In the genomic region with DNA sequence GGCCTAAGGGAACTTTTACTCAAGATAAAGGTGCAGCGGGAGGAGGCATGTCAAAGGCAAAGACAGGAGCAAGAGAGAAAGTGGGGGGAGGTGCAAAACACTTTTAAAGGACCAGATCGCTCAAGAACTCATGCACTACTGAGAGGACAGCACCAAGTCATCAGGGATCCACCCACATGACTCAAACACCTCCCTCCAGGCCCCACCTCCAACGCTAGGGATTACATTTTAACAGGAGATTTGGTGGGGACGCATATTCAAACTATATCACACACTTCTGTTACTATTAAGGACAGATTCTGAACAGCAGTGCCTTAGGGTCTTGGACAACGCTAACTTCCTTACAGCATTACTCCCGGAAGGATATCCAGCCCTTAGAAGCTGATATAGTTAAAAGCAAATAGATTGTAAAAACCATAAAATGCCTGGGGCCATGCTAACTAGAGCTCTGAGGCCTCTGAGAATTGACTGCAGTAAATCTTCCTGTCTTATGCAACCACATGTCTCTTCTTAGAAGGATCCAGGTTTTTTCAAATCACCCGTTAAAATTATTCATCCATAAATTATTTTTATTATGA, we compare ENCODE assay signal across 10 cellular contexts. TPM values are rescaled to one million over a fixed set of nuclear protein-coding genes. Genes with fewer than 3 reads are reported as not detected.
DNase-seq lines count a peak whose midpoint lies in the region; ATAC-seq and TF ChIP-seq lines count a peak whose summit lies in the region.
"Had no signal": no experiment of that assay in that cellular context is flagged by ENCODE, and none has a peak within 500 bp of the region (broad histone marks: within the 10 kb centered on the region; RNA-seq: fewer than 3 reads in every experiment).

No MANE protein-coding gene starts in this region.

- H3K27me3 ChIP-seq in CD8-positive, alpha-beta T cell (ENCODE audit: insufficient read depth, low read length), result no peaks in the 10 kb centered on the region

- POLR2A ChIA-PET in CD8-positive, alpha-beta T cell (lab: Charles Lee), result no interaction called here

- no peak for TF ChIP-seq CTCF in osteocyte (IDR thresholded peaks at IDR 0.05)
- TF ChIP-seq CTCF in CD8-positive, alpha-beta T cell (IDR thresholded peaks at IDR 0.05), result no peak

- no peaks in the 10 kb centered on the region for H3K9me3 Mint-ChIP-seq in osteocyte (ENCODE audit: unreplicated experiment)
- H3K9me3 Mint-ChIP-seq in CD8-positive, alpha-beta T cell, result no peaks in the 10 kb centered on the region
- H3K9me3 Mint-ChIP-seq: dendritic cell treated with granulocyte-macrophage colony-stimulating factor and Interleukin-4, amounts not matched to agents 40 ng/mL and 50 ng/mL, for 4 days had no signal

- no peaks in the 10 kb centered on the region for H3K36me3 ChIP-seq in CD8-positive, alpha-beta T cell (ENCODE audit: insufficient read depth, low read length)

- intact Hi-C loops in CD8-positive, alpha-beta T cell (cut with DNase I, micrococcal nuclease), result no loop called here

- DNase-seq in T1000 (lab: John Stamatoyannopoulos, UW) (peak; percentile 37), osteocyte (ENCODE audit: extremely low spot score, unreplicated experiment) (no peak), NCI-H2227 (lab: John Stamatoyannopoulos, UW; ENCODE audit: unreplicated experiment) (no peak)
- no peak for DNase-seq in CD8-positive, alpha-beta T cell
- DNase-seq in stimulated activated CD4-positive, alpha-beta T cell treated with anti-CD3 and anti-CD28 coated beads, Interleukin-4, amount 100 ng/mL, for 1 hour, result no peak
- DNase-seq: left cardiac atrium had no signal

- H3K27me3 Mint-ChIP-seq in osteocyte (ENCODE audit: unreplicated experiment), result no peaks in the 10 kb centered on the region
- peaks cover 2% of the 10 kb centered on the region for H3K27me3 Mint-ChIP-seq in CD8-positive, alpha-beta T cell (ENCODE audit: low read depth)
- H3K27me3 Mint-ChIP-seq: dendritic cell treated with granulocyte-macrophage colony-stimulating factor and Interleukin-4, amounts not matched to agents 40 ng/mL and 50 ng/mL, for 4 days had no signal

- CTCF ChIA-PET in CD8-positive, alpha-beta T cell (lab: Charles Lee), result no interaction called here

- ATAC-seq in GM19395 (IDR thresholded peaks at IDR 0.05; ENCODE audit: unreplicated experiment) (peak; percentile 44), HG03135 (IDR thresholded peaks at IDR 0.05; ENCODE audit: unreplicated experiment) (peak; percentile 35)
- no peak for ATAC-seq in CD8-positive, alpha-beta T cell
- ATAC-seq: left cardiac atrium had no signal

- H3K27ac Mint-ChIP-seq in osteocyte (ENCODE audit: unreplicated experiment), result peak overlapping the region; percentile 12
- H3K27ac Mint-ChIP-seq in CD8-positive, alpha-beta T cell, result no peak overlapping the region
- H3K27ac Mint-ChIP-seq: dendritic cell treated with granulocyte-macrophage colony-stimulating factor and Interleukin-4, amounts not matched to agents 40 ng/mL and 50 ng/mL, for 4 days had no signal

- no peaks in the 10 kb centered on the region for H3K9me3 ChIP-seq in CD8-positive, alpha-beta T cell (ENCODE audit: low read length)

- H3K4me3 ChIP-seq in CD8-positive, alpha-beta T cell (ENCODE audit: low read depth, low read length), result no peak overlapping the region
- H3K4me3 ChIP-seq: skin epidermis had no signal

- peaks cover 17% of the 10 kb centered on the region for H3K4me1 Mint-ChIP-seq in osteocyte (ENCODE audit: unreplicated experiment)
- H3K4me1 Mint-ChIP-seq in CD8-positive, alpha-beta T cell (ENCODE audit: low read depth), result no peaks in the 10 kb centered on the region

- H3K4me3 Mint-ChIP-seq in osteocyte (ENCODE audit: unreplicated experiment), result no peak overlapping the region
- no peak overlapping the region for H3K4me3 Mint-ChIP-seq in CD8-positive, alpha-beta T cell
- H3K4me3 Mint-ChIP-seq: dendritic cell treated with granulocyte-macrophage colony-stimulating factor and Interleukin-4, amounts not matched to agents 40 ng/mL and 50 ng/mL, for 4 days had no signal

- H3K4me1 ChIP-seq in CD8-positive, alpha-beta T cell (ENCODE audit: insufficient read depth, low read length), result no peaks in the 10 kb centered on the region

- no peaks in the 10 kb centered on the region for H3K36me3 Mint-ChIP-seq in osteocyte (ENCODE audit: unreplicated experiment)
- no peaks in the 10 kb centered on the region for H3K36me3 Mint-ChIP-seq in CD8-positive, alpha-beta T cell

- H3K27ac ChIP-seq in CD8-positive, alpha-beta T cell (ENCODE audit: low read depth, low read length), result no peak overlapping the region

RNA-seq across cellular contexts. Expression of a gene that starts 16.7 kb away (rescaled TPM):
- 9.7 and 10.2 TPM in 2 replicates for total RNA-seq in osteocyte
- not detected for total RNA-seq in CD8-positive, alpha-beta T cell

Comparison
In these comparisons a context has a peak if more than half of its experiments do, and no peak if none do; other contexts are left out.
1. RNA of a gene that starts 16.7 kb away (total RNA-seq): 9.7 to 10.2 TPM in osteocyte; not detected in CD8-positive, alpha-beta T cell; every median in the first group is over 10 times any median in the second.